In genomic region chr18:10065296-10065695, GRCh38 we compare ENCODE assay signal across 26 cellular contexts.
"Had no signal": no experiment of that assay in that cellular context is flagged by ENCODE, and none has a peak within 500 bp of the region (broad histone marks: within the 10 kb centered on the region; RNA-seq: fewer than 3 reads in every experiment).

No MANE protein-coding gene starts in this region.

- ATAC-seq: natural killer cell; pancreas; right cardiac atrium; right lobe of liver; stimulated activated effector memory CD8-positive, alpha-beta T cell treated with anti-CD3 and anti-CD28 coated beads, Interleukin-12 subunit alpha, Interleukin-12 subunit beta, amount 100 ng/mL, for 72 hours; stimulated activated naive B cell treated with anti-CD40 and anti-IgM and Interleukin-4, amounts not matched to agents 10 μg/mL and 1 μg/mL and 100 μg/mL, for 72 hours had no signal

- H3K27me3 ChIP-seq: neutrophil, pancreas, right lobe of liver, sigmoid colon, stomach, thyroid gland, tibial nerve, upper lobe of left lung, vagina had no signal

- H3K27ac ChIP-seq: neutrophil, pancreas, prostate gland, right lobe of liver, sigmoid colon, stomach, thoracic aorta, thyroid gland, tibial nerve, upper lobe of left lung, vagina had no signal

- H3K36me3 Mint-ChIP-seq: natural killer cell; stimulated activated effector memory CD8-positive, alpha-beta T cell treated with anti-CD3 and anti-CD28 coated beads, Interleukin-12 subunit alpha, Interleukin-12 subunit beta, amount 100 ng/mL, for 72 hours; stimulated activated naive B cell treated with anti-CD40 and anti-IgM and Interleukin-4, amounts not matched to agents 10 μg/mL and 1 μg/mL and 100 μg/mL, for 72 hours had no signal

- H3K4me3 ChIP-seq: pancreas, prostate gland, right lobe of liver, sigmoid colon, stomach, thoracic aorta, thyroid gland, tibial nerve, upper lobe of left lung, vagina had no signal

- DNase-seq: natural killer cell; nucleus accumbens; pancreas; right cardiac atrium; right lobe of liver; sigmoid colon; small intestine; stimulated activated CD4-positive, alpha-beta T cell treated with anti-CD3 and anti-CD28 coated beads, Interleukin-15, amount 100 ng/mL, for 24 hours; stimulated activated CD4-positive, alpha-beta T cell treated with anti-CD3 and anti-CD28 coated beads, Interleukin-2, amount 100 ng/mL, for 24 hours; stimulated activated CD4-positive, alpha-beta T cell treated with anti-CD3 and anti-CD28 coated beads, Interleukin-2, amount 100 ng/mL, for 48 hours; stimulated activated CD4-positive, alpha-beta T cell treated with anti-CD3 and anti-CD28 coated beads, Interleukin-4, amount 100 ng/mL, for 24 hours; stimulated activated naive B cell treated with anti-CD40 and anti-IgM and Interleukin-4, amounts not matched to agents 10 μg/mL and 1 μg/mL and 100 μg/mL, for 72 hours; stimulated activated naive CD4-positive, alpha-beta T cell treated with Interleukin-2 at 50 U/mL for 16 hours; stomach; thyroid gland; trophoblast cell; upper lobe of left lung had no signal

- H3K4me1 ChIP-seq: pancreas, prostate gland, right lobe of liver, thyroid gland had no signal

- H3K4me1 Mint-ChIP-seq: natural killer cell; stimulated activated effector memory CD8-positive, alpha-beta T cell treated with anti-CD3 and anti-CD28 coated beads, Interleukin-12 subunit alpha, Interleukin-12 subunit beta, amount 100 ng/mL, for 72 hours had no signal

- H3K27ac Mint-ChIP-seq: natural killer cell; stimulated activated effector memory CD8-positive, alpha-beta T cell treated with anti-CD3 and anti-CD28 coated beads, Interleukin-12 subunit alpha, Interleukin-12 subunit beta, amount 100 ng/mL, for 72 hours; stimulated activated naive B cell treated with anti-CD40 and anti-IgM and Interleukin-4, amounts not matched to agents 10 μg/mL and 1 μg/mL and 100 μg/mL, for 72 hours; stimulated activated naive CD8-positive, alpha-beta T cell treated with anti-CD3 and anti-CD28 coated beads, Interleukin-15, Interleukin-2, amounts not matched to agents 100 ng/mL and 50 ng/mL, for 24 hours had no signal

- H3K9me3 Mint-ChIP-seq: natural killer cell; nephron; neural crest cell; stimulated activated effector memory CD8-positive, alpha-beta T cell treated with anti-CD3 and anti-CD28 coated beads, Interleukin-12 subunit alpha, Interleukin-12 subunit beta, amount 100 ng/mL, for 72 hours; stimulated activated naive B cell treated with anti-CD40 and anti-IgM and Interleukin-4, amounts not matched to agents 10 μg/mL and 1 μg/mL and 100 μg/mL, for 72 hours; stimulated activated naive CD8-positive, alpha-beta T cell treated with anti-CD3 and anti-CD28 coated beads, Interleukin-15, Interleukin-2, amounts not matched to agents 100 ng/mL and 50 ng/mL, for 24 hours had no signal

- H3K36me3 ChIP-seq: neutrophil, pancreas, prostate gland, right lobe of liver, sigmoid colon, stomach, thoracic aorta, thyroid gland, tibial nerve, upper lobe of left lung, vagina had no signal

- H3K9me3 ChIP-seq: neutrophil, pancreas, prostate gland, right lobe of liver, sigmoid colon, stomach, thoracic aorta, thyroid gland, tibial nerve, upper lobe of left lung, vagina had no signal

- H3K4me3 Mint-ChIP-seq: natural killer cell; nephron; neural crest cell; stimulated activated effector memory CD8-positive, alpha-beta T cell treated with anti-CD3 and anti-CD28 coated beads, Interleukin-12 subunit alpha, Interleukin-12 subunit beta, amount 100 ng/mL, for 72 hours; stimulated activated naive B cell treated with anti-CD40 and anti-IgM and Interleukin-4, amounts not matched to agents 10 μg/mL and 1 μg/mL and 100 μg/mL, for 72 hours; stimulated activated naive CD8-positive, alpha-beta T cell treated with anti-CD3 and anti-CD28 coated beads, Interleukin-15, Interleukin-2, amounts not matched to agents 100 ng/mL and 50 ng/mL, for 24 hours had no signal
